In genomic region chr3:171169866-171170265, GRCh38 we compare ENCODE assay signal across 16 cellular contexts.
DNase-seq lines count a peak whose midpoint lies in the region; ATAC-seq, FAIRE-seq and TF ChIP-seq lines count a peak whose summit lies in the region.
"Had no signal": no experiment of that assay in that cellular context is flagged by ENCODE, and none has a peak within 500 bp of the region (broad histone marks: within the 10 kb centered on the region; RNA-seq: fewer than 3 reads in every experiment).

No MANE protein-coding gene starts in this region.

- TF ChIP-seq POLR2A in H54 (IDR thresholded peaks at IDR 0.05; ENCODE audit: low read depth, low read length) (no peak), gastroesophageal sphincter (IDR thresholded peaks at IDR 0.05) (no peak)

- no peak for TF ChIP-seq CTCF in gastroesophageal sphincter (IDR thresholded peaks at IDR 0.05)

- H3K27ac ChIP-seq in gastroesophageal sphincter: no peak overlapping the region
- H3K27ac ChIP-seq: BLaER1 treated with 17β-estradiol and CSF1 and Interleukin-3, amounts not matched to agents 10 nM and 100 nM; GM23248 had no signal

- no peaks in the 10 kb centered on the region for H3K27me3 ChIP-seq in gastroesophageal sphincter
- H3K27me3 ChIP-seq: BLaER1 treated with 17β-estradiol and CSF1 and Interleukin-3, amounts not matched to agents 10 nM and 100 nM had no signal

- 60 to 85% methylated on average over 1 of the region's 1 CpG for WGBS in gastroesophageal sphincter (ENCODE audit: low coverage in 1 of 2), 2 donors

- H3K27ac Mint-ChIP-seq in activated naive CD4-positive, alpha-beta T cell treated with anti-CD3 and anti-CD28 coated beads, Interleukin-2, amount 50 U/mL, for 24 hours: peak overlapping the region; percentile 53
- H3K27ac Mint-ChIP-seq: B cell had no signal

- no peaks in the 10 kb centered on the region for H3K9me3 Mint-ChIP-seq in activated naive CD4-positive, alpha-beta T cell treated with anti-CD3 and anti-CD28 coated beads, Interleukin-2, amount 50 U/mL, for 24 hours
- H3K9me3 Mint-ChIP-seq: CD8-positive, alpha-beta memory T cell had no signal

- ATAC-seq in left colon (peak; percentile 66), gastroesophageal sphincter (no peak)

- H3K36me3 ChIP-seq in gastroesophageal sphincter: peaks cover 0 to 35% of the 10 kb centered on the region in 2 donors

- no peak overlapping the region for H3K4me3 Mint-ChIP-seq in activated naive CD4-positive, alpha-beta T cell treated with anti-CD3 and anti-CD28 coated beads, Interleukin-2, amount 50 U/mL, for 24 hours
- H3K4me3 Mint-ChIP-seq: B cell; CD8-positive, alpha-beta memory T cell had no signal

- peaks cover 0 to 4% (median 0%) of the 10 kb centered on the region in 3 donors for H3K4me1 ChIP-seq in gastroesophageal sphincter

- peaks cover 28% of the 10 kb centered on the region for H3K36me3 Mint-ChIP-seq in activated naive CD4-positive, alpha-beta T cell treated with anti-CD3 and anti-CD28 coated beads, Interleukin-2, amount 50 U/mL, for 24 hours

- peaks cover 21% of the 10 kb centered on the region for H3K4me1 Mint-ChIP-seq in activated naive CD4-positive, alpha-beta T cell treated with anti-CD3 and anti-CD28 coated beads, Interleukin-2, amount 50 U/mL, for 24 hours

- no peak for DNase-seq in activated naive CD4-positive, alpha-beta T cell (lab: John Stamatoyannopoulos, UW)
- DNase-seq in DMS79 (lab: John Stamatoyannopoulos, UW): peak; percentile 51
- no peak for DNase-seq in left colon
- DNase-seq in H54 (ENCODE audit: insufficient read length, low spot score): no peak
- no peak for DNase-seq in NCI-H1105 (lab: John Stamatoyannopoulos, UW)
- DNase-seq: CD8-positive, alpha-beta memory T cell; COR-L47; GM23248; HCEC 1CT had no signal

- TF ChIP-seq EP300 in gastroesophageal sphincter (IDR thresholded peaks at IDR 0.05): no peak

- no peaks in the 10 kb centered on the region for H3K27me3 Mint-ChIP-seq in activated naive CD4-positive, alpha-beta T cell treated with anti-CD3 and anti-CD28 coated beads, Interleukin-2, amount 50 U/mL, for 24 hours
- H3K27me3 Mint-ChIP-seq: B cell; CD8-positive, alpha-beta memory T cell had no signal

- intact Hi-C loops in left colon (cut with DNase I, micrococcal nuclease): loop anchor here in 1 of 2 donors (10.0 kb wide), 1 partner anchor 395 kb away; no protein-coding TSS in a partner anchor

- no peak for FAIRE-seq in H54 (lab: Jason Lieb, UNC)
- FAIRE-seq: D721Med, G401.6, GM12891 had no signal

- H3K4me3 ChIP-seq in gastroesophageal sphincter: no peak overlapping the region
- H3K4me3 ChIP-seq: BLaER1 treated with 17β-estradiol and CSF1 and Interleukin-3, amounts not matched to agents 10 nM and 100 nM; GM23248 had no signal

- no peaks in the 10 kb centered on the region for H3K9me3 ChIP-seq in gastroesophageal sphincter
- H3K9me3 ChIP-seq: BLaER1 treated with 17β-estradiol and CSF1 and Interleukin-3, amounts not matched to agents 10 nM and 100 nM had no signal
